Comparison of ENCODE assay signal across 9 cellular contexts in genomic region chr3:53131136-53131495, GRCh38. TPM values are rescaled to one million over a fixed set of nuclear protein-coding genes. Genes with fewer than 3 reads are reported as not detected.
DNase-seq lines count a peak whose midpoint lies in the region; ATAC-seq and TF ChIP-seq lines count a peak whose summit lies in the region.
"Had no signal": no experiment of that assay in that cellular context is flagged by ENCODE, and none has a peak within 500 bp of the region (broad histone marks: within the 10 kb centered on the region; RNA-seq: fewer than 3 reads in every experiment).

No MANE protein-coding gene starts in this region.

- POLR2A ChIA-PET in CD4-positive, alpha-beta T cell (lab: Charles Lee): interaction anchor here (0.8 to 2.8 kb wide), 2 partner anchors 29 to 103 kb away, joined by 3 to 16 read pairs; partner anchors contain the start of gene PRKCD

- H3K23ac ChIP-seq in neuronal stem cell (ENCODE audit: low read depth, low read length, poor library complexity): no peak overlapping the region

- peaks cover 23% of the 10 kb centered on the region for H3K36me3 Mint-ChIP-seq in CD4-positive, alpha-beta T cell (ENCODE audit: low read depth)

- H4K91ac ChIP-seq in neuronal stem cell (ENCODE audit: low read depth, low read length, poor library complexity): no peak overlapping the region

- H3K27me3 ChIP-seq in CD4-positive, alpha-beta T cell (ENCODE audit: control insufficient read depth, insufficient read depth, low read length): no peaks in the 10 kb centered on the region
- H3K27me3 ChIP-seq in NT2/D1 (ENCODE audit: insufficient read depth, insufficient read length) (no peaks in the 10 kb centered on the region), neuronal stem cell (ENCODE audit: control insufficient read depth in 3 of 3, insufficient read depth in 3 of 3, low read depth in 1 of 3, low read length in 3 of 3) (no peaks in the 10 kb centered on the region)
- H3K27me3 ChIP-seq in effector memory CD4-positive, alpha-beta T cell (replicated peaks; ENCODE audit: control insufficient read depth, insufficient read depth, low read length, poor library complexity, severe bottlenecking): no peaks in the 10 kb centered on the region

- H3K9ac ChIP-seq in NT2/D1 (ENCODE audit: insufficient read length, low read depth) (peak overlapping the region; percentile 95), neuronal stem cell (ENCODE audit: low read depth, low read length, poor library complexity) (no peak overlapping the region)

- no peak overlapping the region for H2AK5ac ChIP-seq in neuronal stem cell (ENCODE audit: low read depth, low read length)

- H3K36me3 ChIP-seq in NT2/D1 (ENCODE audit: insufficient read depth, insufficient read length, low read length): peaks cover 13% of the 10 kb centered on the region
- no peaks in the 10 kb centered on the region for H3K36me3 ChIP-seq in effector memory CD4-positive, alpha-beta T cell (ENCODE audit: control insufficient read depth, insufficient read depth, low read length)
- H3K36me3 ChIP-seq in neuronal stem cell (replicated peaks in 1 of 2; ENCODE audit: control insufficient read depth in 2 of 2, insufficient read depth in 2 of 2, low read length in 2 of 2): peaks cover 0 to 6% of the 10 kb centered on the region in 2 donors

- no peak overlapping the region for H2BK15ac ChIP-seq in neuronal stem cell (ENCODE audit: low read length)

- H3K4me3 Mint-ChIP-seq in CD4-positive, alpha-beta T cell: peak overlapping the region; percentile 92

- no CpG with 5 or more reads among the region's 4 CpGs for WGBS in neuronal stem cell (ENCODE audit: extremely low coverage in 2 of 2, insufficient read length in 2 of 2, insufficient replicate concordance in 1 of 2), 2 donors

- intact Hi-C loops in CD4-positive, alpha-beta T cell (cut with DNase I, micrococcal nuclease): loop anchor here in 1 of 2 experiments (5.0 kb wide), 1 partner anchor 126 kb away; the partner anchor contains the start of gene TKT

- ATAC-seq in CD4-positive, alpha-beta T cell (ENCODE audit: poor library complexity): no peak
- ATAC-seq in GM18517 (IDR thresholded peaks at IDR 0.05; ENCODE audit: unreplicated experiment) (no peak), HG03520 (IDR thresholded peaks at IDR 0.05; ENCODE audit: unreplicated experiment) (no peak)

- peak overlapping the region; percentile 41 for H2BK12ac ChIP-seq in neuronal stem cell (ENCODE audit: low read length)

- TF ChIP-seq CTCF in CD4-positive, alpha-beta T cell (IDR thresholded peaks at IDR 0.05): no peak

- H3K9me3 ChIP-seq in CD4-positive, alpha-beta T cell (ENCODE audit: control insufficient read depth, low read length): no peaks in the 10 kb centered on the region
- H3K9me3 ChIP-seq in NT2/D1 (ENCODE audit: insufficient read depth, low read length) (no peaks in the 10 kb centered on the region), neuronal stem cell (replicated peaks in 1 of 2; ENCODE audit: control insufficient read depth in 2 of 2, insufficient read depth in 1 of 2, low read depth in 1 of 2, low read length in 2 of 2) (no peaks in the 10 kb centered on the region)
- H3K9me3 ChIP-seq in effector memory CD4-positive, alpha-beta T cell (ENCODE audit: control insufficient read depth, low read length): no peaks in the 10 kb centered on the region

- peaks cover 6% of the 10 kb centered on the region for H3K79me1 ChIP-seq in neuronal stem cell (ENCODE audit: low read depth, low read length)

- H3K4me1 ChIP-seq in NT2/D1 (ENCODE audit: insufficient read depth, insufficient read length) (no peaks in the 10 kb centered on the region), neuronal stem cell (ENCODE audit: control insufficient read depth in 2 of 2, insufficient read depth in 1 of 2, low read depth in 1 of 2, low read length in 2 of 2) (peaks cover 0 to 5% of the 10 kb centered on the region in 2 donors)
- peaks cover 16% of the 10 kb centered on the region for H3K4me1 ChIP-seq in effector memory CD4-positive, alpha-beta T cell (ENCODE audit: control insufficient read depth, insufficient read depth, low read length, poor library complexity, severe bottlenecking)

- H3K14ac ChIP-seq in neuronal stem cell (ENCODE audit: low read length): no peak overlapping the region

- no peak overlapping the region for H2BK5ac ChIP-seq in neuronal stem cell (ENCODE audit: low read length)

- H3K4me3 ChIP-seq in NT2/D1 (ENCODE audit: insufficient read length, low read depth) (no peak overlapping the region), neuronal stem cell (ENCODE audit: low read length in 2 of 2) (peak overlapping the region; percentile 17 to 76)
- H3K4me3 ChIP-seq in effector memory CD4-positive, alpha-beta T cell (ENCODE audit: insufficient read depth, low read depth, low read length, poor library complexity, severe bottlenecking): peak overlapping the region; percentile 90

- H3K27me3 Mint-ChIP-seq in CD4-positive, alpha-beta T cell: no peaks in the 10 kb centered on the region

- no peak overlapping the region for H2BK120ac ChIP-seq in neuronal stem cell (ENCODE audit: low read depth, low read length)

- no peak overlapping the region for H3K4ac ChIP-seq in neuronal stem cell (ENCODE audit: low read length)

- CTCF ChIA-PET in CD4-positive, alpha-beta T cell (lab: Charles Lee): interaction anchor here (1.3 to 2.2 kb wide), 3 partner anchors 21 to 65 kb away, joined by 3 to 8 read pairs (median 5); partner anchors contain the start of gene PRKCD

- no peak for DNase-seq in CD4-positive, alpha-beta T cell
- DNase-seq in NT2/D1 (ENCODE audit: low read depth, low spot score) (no peak), neuronal stem cell (ENCODE audit: low spot score) (no peak), NCI-H748 treated with DMSO at 0.1 percent for 48 hours (lab: John Stamatoyannopoulos, UW) (no peak), germinal center (ENCODE audit: low spot score) (no peak)
- no peak for DNase-seq in effector memory CD4-positive, alpha-beta T cell
- DNase-seq: NCI-H187 treated with DMSO at 0.1 percent for 48 hours had no signal

- peak overlapping the region; percentile 98 for H3K27ac Mint-ChIP-seq in CD4-positive, alpha-beta T cell

- H2AFZ ChIP-seq in neuronal stem cell (ENCODE audit: low read length): peak overlapping the region; percentile 81

- H3K9me3 Mint-ChIP-seq in CD4-positive, alpha-beta T cell: no peaks in the 10 kb centered on the region

- H3K4me2 ChIP-seq in neuronal stem cell (ENCODE audit: insufficient read depth, low read length, poor library complexity, severe bottlenecking): no peak overlapping the region

- peak overlapping the region; percentile 93 for H3K27ac ChIP-seq in CD4-positive, alpha-beta T cell (ENCODE audit: low read depth, low read length)
- peak overlapping the region; percentile 95 for H3K27ac ChIP-seq in effector memory CD4-positive, alpha-beta T cell (ENCODE audit: insufficient read depth, low read length, poor library complexity, severe bottlenecking)
- H3K27ac ChIP-seq in neuronal stem cell (replicated peaks; ENCODE audit: low read length): no peak overlapping the region

- H3K18ac ChIP-seq in neuronal stem cell (ENCODE audit: low read length): no peak overlapping the region

- peaks cover 26% of the 10 kb centered on the region for H3K4me1 Mint-ChIP-seq in CD4-positive, alpha-beta T cell (ENCODE audit: low read depth)

- no peak overlapping the region for H4K8ac ChIP-seq in neuronal stem cell (ENCODE audit: low read depth, low read length)

RNA-seq across cellular contexts. Expression of gene RFT1, which starts 0.9 kb away (rescaled TPM):
- 10 to 100 TPM in 1 of 2 experiments, 1 to 10 TPM in 1; 8.5 to 10.2 TPM for total RNA-seq in CD4-positive, alpha-beta T cell
- 9.3 TPM for polyA plus RNA-seq in neuronal stem cell (2013, experiment 1 of 2)
- 9.6 TPM for polyA plus RNA-seq in neuronal stem cell (2013, experiment 2 of 2)

RNA-seq across cellular contexts. Expression of gene PRKCD, which starts 29.9 kb away (rescaled TPM):
- 10 to 100 TPM; 18.1 to 20.1 TPM for total RNA-seq in CD4-positive, alpha-beta T cell
- polyA plus RNA-seq in neuronal stem cell (2013, experiment 1 of 2): 7.8 TPM
- 7.9 TPM for polyA plus RNA-seq in neuronal stem cell (2013, experiment 2 of 2)
